ENCODE assay signal across 23 cellular contexts in genomic region chr3:13769422-13769821, GRCh38.
"Had no signal": no experiment of that assay in that cellular context is flagged by ENCODE, and none has a peak within 500 bp of the region (broad histone marks: within the 10 kb centered on the region; RNA-seq: fewer than 3 reads in every experiment).

No MANE protein-coding gene starts in this region.

- H3K4me3 Mint-ChIP-seq: activated naive CD4-positive, alpha-beta T cell treated with anti-CD3 and anti-CD28 coated beads for 36 hours; activated T-cell treated with anti-CD3 and anti-CD28 coated beads, Interleukin-2, amount 50 U/mL, for 4 hours; natural killer cell; stimulated activated effector memory CD8-positive, alpha-beta T cell treated with anti-CD3 and anti-CD28 coated beads, Interleukin-12 subunit alpha, Interleukin-12 subunit beta, amount 100 ng/mL, for 72 hours; stimulated activated naive CD8-positive, alpha-beta T cell treated with anti-CD3 and anti-CD28 coated beads, Interleukin-15, amount 100 ng/mL, for 72 hours; WTC11 had no signal

- H3K4me1 ChIP-seq: heart right ventricle, parathyroid adenoma, right lobe of liver, suprapubic skin, tibial nerve had no signal

- H3K27me3 ChIP-seq: right lobe of liver, tibial nerve had no signal

- H3K4me3 ChIP-seq: heart right ventricle, lung, right lobe of liver, skin epidermis, suprapubic skin, tibial nerve had no signal

- H3K36me3 Mint-ChIP-seq: natural killer cell; stimulated activated effector memory CD8-positive, alpha-beta T cell treated with anti-CD3 and anti-CD28 coated beads, Interleukin-12 subunit alpha, Interleukin-12 subunit beta, amount 100 ng/mL, for 72 hours; WTC11 had no signal

- H3K9ac ChIP-seq: parathyroid adenoma had no signal

- H3K27ac ChIP-seq: heart right ventricle, parathyroid adenoma, right lobe of liver, skin epidermis, suprapubic skin, tibial nerve had no signal

- H3K27me3 Mint-ChIP-seq: stimulated activated naive CD8-positive, alpha-beta T cell treated with anti-CD3 and anti-CD28 coated beads, Interleukin-15, amount 100 ng/mL, for 72 hours had no signal

- H2AFZ ChIP-seq: parathyroid adenoma had no signal

- H3K4me1 Mint-ChIP-seq: stimulated activated effector memory CD8-positive, alpha-beta T cell treated with anti-CD3 and anti-CD28 coated beads, Interleukin-12 subunit alpha, Interleukin-12 subunit beta, amount 100 ng/mL, for 72 hours had no signal

- ATAC-seq: activated T-cell treated with anti-CD3 and anti-CD28 coated beads, Interleukin-2, amount 50 U/mL, for 4 hours; heart right ventricle; natural killer cell; right lobe of liver; stimulated activated effector memory CD8-positive, alpha-beta T cell treated with anti-CD3 and anti-CD28 coated beads, Interleukin-12 subunit alpha, Interleukin-12 subunit beta, amount 100 ng/mL, for 72 hours; stimulated activated naive CD8-positive, alpha-beta T cell treated with anti-CD3 and anti-CD28 coated beads, Interleukin-15, amount 100 ng/mL, for 72 hours had no signal

- H3K9me3 ChIP-seq: right lobe of liver, suprapubic skin had no signal

- H3K9me3 Mint-ChIP-seq: activated T-cell treated with anti-CD3 and anti-CD28 coated beads, Interleukin-2, amount 50 U/mL, for 4 hours; activated T-helper 2 cell treated with anti-CD3 and anti-CD28 coated beads, Interferon-gamma antibody, Interleukin-2, Interleukin-4, amounts not matched to agents 10 μg/mL and 5 μg/mL and 100 μg/mL, durations not matched to agents 14 hours and 24 hours and 36 hours; natural killer cell; stimulated activated effector memory CD8-positive, alpha-beta T cell treated with anti-CD3 and anti-CD28 coated beads, Interleukin-12 subunit alpha, Interleukin-12 subunit beta, amount 100 ng/mL, for 72 hours; stimulated activated naive CD8-positive, alpha-beta T cell treated with anti-CD3 and anti-CD28 coated beads, Interleukin-15, amount 100 ng/mL, for 72 hours; WTC11 had no signal

- H3K79me2 ChIP-seq: parathyroid adenoma had no signal

- H3K36me3 ChIP-seq: heart right ventricle, right lobe of liver, suprapubic skin, tibial nerve had no signal

- DNase-seq: activated naive CD4-positive, alpha-beta T cell treated with anti-CD3 and anti-CD28 coated beads for 36 hours; activated T-cell treated with anti-CD3 and anti-CD28 coated beads, Interleukin-2, amount 50 U/mL, for 4 hours; amygdala; cerebellar nuclear complex; effector CD4-positive, alpha-beta T cell; erythroblast; foreskin fibroblast; heart right ventricle; midbrain; natural killer cell; nucleus accumbens; stimulated activated CD4-positive, alpha-beta T cell treated with anti-CD3 and anti-CD28 coated beads, Interleukin-1b, Interleukin-23, amount 100 ng/mL, for 48 hours; stimulated activated naive CD8-positive, alpha-beta T cell treated with anti-CD3 and anti-CD28 coated beads, Interleukin-15, amount 100 ng/mL, for 72 hours; T-helper 9 cell had no signal

- H3K27ac Mint-ChIP-seq: activated naive CD4-positive, alpha-beta T cell treated with anti-CD3 and anti-CD28 coated beads for 36 hours; activated T-helper 2 cell treated with anti-CD3 and anti-CD28 coated beads, Interferon-gamma antibody, Interleukin-2, Interleukin-4, amounts not matched to agents 10 μg/mL and 5 μg/mL and 100 μg/mL, durations not matched to agents 14 hours and 24 hours and 36 hours; natural killer cell; stimulated activated effector memory CD8-positive, alpha-beta T cell treated with anti-CD3 and anti-CD28 coated beads, Interleukin-12 subunit alpha, Interleukin-12 subunit beta, amount 100 ng/mL, for 72 hours; WTC11 had no signal
